Comparison of ENCODE assay signal across 8 cellular contexts in genomic region chr3:183743231-183743630, GRCh38.
"Had no signal": no experiment of that assay in that cellular context is flagged by ENCODE, and none has a peak within 500 bp of the region (broad histone marks: within the 10 kb centered on the region; RNA-seq: fewer than 3 reads in every experiment).

No MANE protein-coding gene starts in this region.

- H3K4me3 ChIP-seq: HAP-1 had no signal

- ATAC-seq: HCT116, HepG2 had no signal

- H3K4me3 Mint-ChIP-seq: HFFc6, IgD-negative memory B cell had no signal

- H3K9me3 ChIP-seq: HAP-1 had no signal

- H3K27ac ChIP-seq: HL-60 had no signal

- H3K27ac Mint-ChIP-seq: HFFc6 had no signal

- DNase-seq: GOT3, H7, HFFc6 had no signal

- H3K27me3 Mint-ChIP-seq: IgD-negative memory B cell had no signal
